ENCODE assay signal across 23 cellular contexts in genomic region chr1:248897412-248898337, GRCh38. TPM values are rescaled to one million over a fixed set of nuclear protein-coding genes. Genes with fewer than 3 reads are reported as not detected.
DNase-seq lines count a peak whose midpoint lies in the region; ATAC-seq and TF ChIP-seq lines count a peak whose summit lies in the region.
"Had no signal": no experiment of that assay in that cellular context is flagged by ENCODE, and none has a peak within 500 bp of the region (broad histone marks: within the 10 kb centered on the region; RNA-seq: fewer than 3 reads in every experiment).

No MANE protein-coding gene starts in this region.

- no peaks in the 10 kb centered on the region for H3K9me2 ChIP-seq in Karpas-422 (replicated peaks; ENCODE audit: insufficient read depth, low read length)

- CTCF ChIA-PET in WTC11 (lab: Charles Lee): interaction anchor here (0.5 to 1.9 kb wide), 5 partner anchors 9 to 79 kb away, joined by 3 to 9 read pairs (median 4); partner anchors contain the start of gene PGBD2

- H3K4me3 ChIP-seq in neural progenitor cell (no peak overlapping the region), MG63 (no peak overlapping the region), Karpas-422 (ENCODE audit: low read length) (no peak overlapping the region)
- H3K4me3 ChIP-seq: GM23248, Peyer's patch, SJSA1 had no signal

- ATAC-seq in WTC11 (peak; percentile 91), foreskin keratinocyte (peak; percentile 50), T-helper 17 cell (no peak)

- H3K36me3 ChIP-seq in neural progenitor cell (peaks cover 4% of the 10 kb centered on the region), MG63 (no peaks in the 10 kb centered on the region), Karpas-422 (ENCODE audit: insufficient read depth, low read length) (no peaks in the 10 kb centered on the region)
- H3K36me3 ChIP-seq: BE2C, Peyer's patch, SJSA1 had no signal

- 0 out of 2 replicates have a peak overlapping the region, but pooled peaks have one; percentile 16 for H3K4me3 Mint-ChIP-seq in WTC11
- no peak overlapping the region for H3K4me3 Mint-ChIP-seq in neural progenitor cell
- H3K4me3 Mint-ChIP-seq in T-helper 17 cell: no peak overlapping the region
- H3K4me3 Mint-ChIP-seq: CD4-positive, alpha-beta T cell had no signal

- H3K9me3 ChIP-seq in neural progenitor cell (ENCODE audit: low read depth): no peaks in the 10 kb centered on the region
- no peaks in the 10 kb centered on the region for H3K9me3 ChIP-seq in T-helper 17 cell (ENCODE audit: control insufficient read depth, low read length, poor library complexity, severe bottlenecking)
- H3K9me3 ChIP-seq in MG63: no peaks in the 10 kb centered on the region; the same call in 1 of the 2 replicates
- H3K9me3 ChIP-seq in Karpas-422 (ENCODE audit: low read length): no peaks in the 10 kb centered on the region
- H3K9me3 ChIP-seq: BE2C, Caco-2, Peyer's patch, SJSA1 had no signal

- H3K9ac ChIP-seq in neural progenitor cell (no peak overlapping the region), Karpas-422 (ENCODE audit: low read length) (no peak overlapping the region)
- H3K9ac ChIP-seq: GM23248, KMS-11 had no signal

- H4K20me1 ChIP-seq in neural progenitor cell (ENCODE audit: low read depth): no peaks in the 10 kb centered on the region
- H4K20me1 ChIP-seq in Karpas-422 (ENCODE audit: insufficient read depth, low read depth, low read length): no peaks in the 10 kb centered on the region

- no peak overlapping the region for H3K27ac ChIP-seq in foreskin keratinocyte
- H3K27ac ChIP-seq in neural progenitor cell: no peak overlapping the region
- H3K27ac ChIP-seq in Karpas-422 (ENCODE audit: low read length): no peak overlapping the region
- H3K27ac ChIP-seq: GM23248, KMS-11, Peyer's patch, SJSA1 had no signal

- no peaks in the 10 kb centered on the region for H3K79me2 ChIP-seq in neural progenitor cell (ENCODE audit: low read depth)
- no peaks in the 10 kb centered on the region for H3K79me2 ChIP-seq in Karpas-422 (ENCODE audit: low read length)

- H3K9me3 Mint-ChIP-seq in WTC11 (no peaks in the 10 kb centered on the region; the same call in 1 of the 2 replicates), neural progenitor cell (no peaks in the 10 kb centered on the region)
- H3K9me3 Mint-ChIP-seq: CD4-positive, alpha-beta T cell had no signal

- POLR2A ChIA-PET in WTC11 (lab: Charles Lee): interaction anchor here (1.0 kb wide), 1 partner anchor 8 kb away, joined by 5 read pairs; the partner anchor contains the start of gene PGBD2

- H3F3A ChIP-seq in neural progenitor cell (ENCODE audit: low read depth): no peaks in the 10 kb centered on the region

- H3K36me3 Mint-ChIP-seq in WTC11 (no peaks in the 10 kb centered on the region), neural progenitor cell (no peaks in the 10 kb centered on the region), T-helper 17 cell (ENCODE audit: low read depth) (no peaks in the 10 kb centered on the region)

- H3K4me1 Mint-ChIP-seq in WTC11 (peaks cover 24% of the 10 kb centered on the region), neural progenitor cell (no peaks in the 10 kb centered on the region), T-helper 17 cell (no peaks in the 10 kb centered on the region)

- H2AFZ ChIP-seq in neural progenitor cell (replicated peaks) (peak overlapping the region; percentile 81), Karpas-422 (ENCODE audit: low read length) (no peak overlapping the region)
- H2AFZ ChIP-seq: GM23248 had no signal

- H3K4me1 ChIP-seq in foreskin keratinocyte: peaks cover 7% of the 10 kb centered on the region
- peaks cover 6% of the 10 kb centered on the region for H3K4me1 ChIP-seq in neural progenitor cell
- H3K4me1 ChIP-seq in Karpas-422 (ENCODE audit: low read length): no peaks in the 10 kb centered on the region
- H3K4me1 ChIP-seq: BE2C, Peyer's patch, SJSA1 had no signal

- H3K4me2 ChIP-seq in neural progenitor cell (no peak overlapping the region), Karpas-422 (ENCODE audit: low read depth, low read length, poor library complexity, severe bottlenecking) (no peak overlapping the region)
- H3K4me2 ChIP-seq: KMS-11 had no signal

- DNase-seq in ELF-1 (ENCODE audit: low read depth, low spot score) (peak; percentile 21), WTC11 (ENCODE audit: low spot score) (peak; percentile 35), foreskin keratinocyte (no peak), neural progenitor cell (ENCODE audit: low spot score) (peak; percentile 21), T-helper 17 cell (no peak), MG63 (no peak), Karpas-422 (no peak), erythroblast (lab: John Stamatoyannopoulos, UW) (no peak)
- DNase-seq: BE2C; Caco-2; CD4-positive, alpha-beta T cell; DMS153; GF-D8; GM23248; NCI-H1048; NCI-H1436 treated with DMSO at 0.1 percent for 48 hours; NCI-H2029 treated with DMSO at 0.1 percent for 48 hours; NCI-H2171; NCI-H446 treated with DMSO at 0.1 percent for 48 hours; NCI-H69; Peyer's patch had no signal

- H3K27me3 Mint-ChIP-seq in WTC11 (ENCODE audit: low read depth) (peaks cover 33% of the 10 kb centered on the region), neural progenitor cell (ENCODE audit: insufficient read depth, low read depth) (peaks cover 6% of the 10 kb centered on the region), T-helper 17 cell (peaks cover 58% of the 10 kb centered on the region)

- TF ChIP-seq CTCF in WTC11 (IDR thresholded peaks at IDR 0.05) (no peak), foreskin keratinocyte (conservative IDR thresholded peaks at IDR 0.05) (no peak), neural progenitor cell (IDR thresholded peaks at IDR 0.05) (no peak)

- H3K27me3 ChIP-seq in foreskin keratinocyte: peaks cover 21% of the 10 kb centered on the region
- H3K27me3 ChIP-seq in neural progenitor cell: peaks cover 12% of the 10 kb centered on the region
- H3K27me3 ChIP-seq in MG63: peaks cover 13% of the 10 kb centered on the region
- H3K27me3 ChIP-seq in Karpas-422 (ENCODE audit: low read length): no peaks in the 10 kb centered on the region
- H3K27me3 ChIP-seq: Peyer's patch, SJSA1 had no signal

- TF ChIP-seq POLR2A in erythroblast (IDR thresholded peaks at IDR 0.05; ENCODE audit: low read length): no peak

- no peak overlapping the region for H3K27ac Mint-ChIP-seq in WTC11
- no peak overlapping the region for H3K27ac Mint-ChIP-seq in neural progenitor cell
- no peak overlapping the region for H3K27ac Mint-ChIP-seq in T-helper 17 cell
- H3K27ac Mint-ChIP-seq: CD4-positive, alpha-beta T cell had no signal

TF ChIP-seq in WTC11, 78 proteins besides CTCF, POLR2A, EP300 and RAD21 (continues in another document):
- TF ChIP-seq NFYB (CRISPR knock-in tag; conservative IDR thresholded peaks at IDR 0.05; ENCODE audit: low read depth): no peak
- TF ChIP-seq CREM (CRISPR knock-in tag; IDR thresholded peaks at IDR 0.05): no peak
- TF ChIP-seq ZBTB43 (CRISPR knock-in tag; IDR thresholded peaks at IDR 0.05): no peak
- TF ChIP-seq HMGA2 (CRISPR knock-in tag; IDR thresholded peaks at IDR 0.05): no peak
- TF ChIP-seq, protein P1, sequence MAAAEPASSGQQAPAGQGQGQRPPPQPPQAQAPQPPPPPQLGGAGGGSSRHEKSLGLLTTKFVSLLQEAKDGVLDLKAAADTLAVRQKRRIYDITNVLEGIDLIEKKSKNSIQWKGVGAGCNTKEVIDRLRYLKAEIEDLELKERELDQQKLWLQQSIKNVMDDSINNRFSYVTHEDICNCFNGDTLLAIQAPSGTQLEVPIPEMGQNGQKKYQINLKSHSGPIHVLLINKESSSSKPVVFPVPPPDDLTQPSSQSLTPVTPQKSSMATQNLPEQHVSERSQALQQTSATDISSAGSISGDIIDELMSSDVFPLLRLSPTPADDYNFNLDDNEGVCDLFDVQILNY (CRISPR knock-in tag; IDR thresholded peaks at IDR 0.05): no peak

RNA-seq across cellular contexts. Expression of gene PGBD2, which starts 8.4 kb away (rescaled TPM):
- total RNA-seq in WTC11 (2021): 6.5 to 6.9 TPM (median 6.6 TPM) in 3 replicates
- total RNA-seq in foreskin keratinocyte: 3.4 and 4.1 TPM in 2 replicates
- 2.0 and 2.4 TPM in 2 replicates for polyA plus RNA-seq in foreskin keratinocyte
- total RNA-seq in neural progenitor cell (ENCODE audit: low replicate concordance): 7.9 and 11.2 TPM in 2 replicates
- total RNA-seq in T-helper 17 cell: 1 to 10 TPM; 2.1 to 3.6 TPM
- total RNA-seq in MG63 (2014; rRNA removed; shearing (Covaris generic); ENCODE audit: low replicate concordance): 7.0 and 9.6 TPM in 2 replicates
- total RNA-seq in Karpas-422 (2014; rRNA removed; shearing (Covaris generic); ENCODE audit: low replicate concordance): 6.1 and 6.9 TPM in 2 replicates

RNA-seq across cellular contexts. Expression of gene ZNF692, which starts 38.8 kb away (rescaled TPM):
- 50.7 to 59.1 TPM (median 56.0 TPM) in 3 replicates for total RNA-seq in WTC11 (2021)
- 26.2 and 27.3 TPM in 2 replicates for total RNA-seq in foreskin keratinocyte
- 33.1 and 33.8 TPM in 2 replicates for polyA plus RNA-seq in foreskin keratinocyte
- 37.8 and 84.9 TPM in 2 replicates for total RNA-seq in neural progenitor cell (ENCODE audit: low replicate concordance)
- total RNA-seq in T-helper 17 cell: 10 to 100 TPM; 35.0 to 41.4 TPM
- 14.3 and 14.7 TPM in 2 replicates for total RNA-seq in MG63 (2014; rRNA removed; shearing (Covaris generic); ENCODE audit: low replicate concordance)
- 27.2 and 62.6 TPM in 2 replicates for total RNA-seq in Karpas-422 (2014; rRNA removed; shearing (Covaris generic); ENCODE audit: low replicate concordance)

RNA-seq across cellular contexts. Expression of gene ZNF672, which starts 59.7 kb away (rescaled TPM):
- total RNA-seq in WTC11 (2021) (34.1 to 37.9 TPM (median 34.6 TPM) in 3 replicates), foreskin keratinocyte (14.9 and 16.1 TPM in 2 replicates), neural progenitor cell (ENCODE audit: low replicate concordance) (16.9 and 35.5 TPM in 2 replicates), T-helper 17 cell (10 to 100 TPM; 23.1 to 28.8 TPM)
- 13.3 and 15.9 TPM in 2 replicates for polyA plus RNA-seq in foreskin keratinocyte
- 16.4 and 22.2 TPM in 2 replicates for total RNA-seq in MG63 (2014; rRNA removed; shearing (Covaris generic); ENCODE audit: low replicate concordance)
- total RNA-seq in Karpas-422 (2014; rRNA removed; shearing (Covaris generic); ENCODE audit: low replicate concordance): 16.7 and 38.3 TPM in 2 replicates

Comparison
In these comparisons a context has a peak if more than half of its experiments do, and no peak if none do; other contexts are left out.
1. DNase-seq: peak in ELF-1 (single experiment), WTC11 (single experiment) and neural progenitor cell (single experiment); none in foreskin keratinocyte (0 of 2), T-helper 17 cell (0 of 3), MG63 (single experiment), Karpas-422 (single experiment) and erythroblast (0 of 2).